Comparison of ENCODE assay signal across 8 cellular contexts in the genomic region with DNA sequence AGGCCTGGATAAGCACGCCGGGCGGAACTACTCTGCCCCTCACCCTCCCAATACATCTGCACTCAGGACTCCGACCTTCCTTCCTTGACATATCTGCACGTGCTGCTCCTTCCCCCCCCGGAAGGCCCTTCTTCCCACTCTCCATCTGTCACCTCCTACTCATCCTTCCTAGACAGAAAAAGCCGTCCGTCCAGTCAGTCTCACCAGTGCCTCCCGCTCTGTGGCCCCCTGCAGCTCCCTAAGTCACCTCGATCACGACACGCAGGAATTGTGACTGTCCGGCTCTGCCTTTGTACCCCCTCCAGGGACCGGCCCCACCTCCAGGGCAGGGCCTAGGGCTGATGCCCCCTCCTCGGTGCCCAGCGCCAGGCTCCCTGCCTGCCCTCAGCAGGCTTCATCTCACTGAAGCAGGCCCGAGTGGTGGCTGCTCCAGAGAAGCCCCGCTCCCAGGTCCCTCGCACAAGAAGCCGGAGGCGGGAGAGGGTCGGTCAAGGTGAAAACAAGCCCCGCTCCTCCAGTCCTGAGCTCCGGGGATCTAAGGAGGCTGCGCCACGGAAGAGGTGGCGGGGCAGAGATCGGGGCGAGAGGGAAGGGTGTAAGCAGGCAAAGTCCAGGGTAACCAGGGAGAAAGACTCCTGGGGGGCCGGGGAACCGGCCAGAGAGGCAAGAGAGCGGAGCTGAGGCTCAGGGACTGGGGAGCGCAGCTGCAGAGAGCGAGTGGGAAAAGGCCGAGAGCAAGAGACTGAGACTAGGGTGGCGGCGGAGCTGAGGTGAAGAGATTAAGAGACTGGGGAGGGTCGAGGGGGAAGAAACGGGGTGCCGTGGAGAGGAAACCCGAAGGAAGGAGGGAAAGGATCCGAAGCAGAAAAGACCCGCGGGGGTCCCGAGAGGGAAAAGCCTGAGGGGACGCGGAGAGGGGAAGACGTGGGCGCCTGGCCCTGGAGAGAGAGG. TPM values are rescaled to one million over a fixed set of nuclear protein-coding genes. Genes with fewer than 3 reads are reported as not detected.
A peak's percentile ranks its signal among the peaks of the same experiment; 100 is the strongest.
DNase-seq lines count a peak whose midpoint lies in the region; ATAC-seq and TF ChIP-seq lines count a peak whose summit lies in the region.

No MANE protein-coding gene starts in this region.

- peak overlapping the region; percentile 93 for H3K9ac ChIP-seq in SK-N-MC (ENCODE audit: insufficient read length)

- peak overlapping the region; percentile 94 to 100 (median 98) for H3K27ac Mint-ChIP-seq in naive B cell

- no peaks in the 10 kb centered on the region for H3K27me3 ChIP-seq in AG04450 (ENCODE audit: control insufficient read depth, insufficient read depth, low read length)
- no peaks in the 10 kb centered on the region for H3K27me3 ChIP-seq in ectodermal cell (ENCODE audit: control insufficient read depth, insufficient read depth, low read length, poor library complexity, severe bottlenecking)
- no peaks in the 10 kb centered on the region for H3K27me3 ChIP-seq in aorta (ENCODE audit: control insufficient read depth in 1 of 2, insufficient read depth in 2 of 2, low read length in 1 of 2)

- 12% methylated on average over 49 of the region's 49 CpGs for WGBS in ectodermal cell, 2 experiments
- 3% methylated on average over 44 to 49 of the region's 49 CpGs for WGBS in aorta, 2 donors

- H3K4me1 ChIP-seq in ectodermal cell (ENCODE audit: control insufficient read depth, insufficient read depth, low read length) (peaks cover 25% of the 10 kb centered on the region), aorta (ENCODE audit: control insufficient read depth in 1 of 2, insufficient read depth in 2 of 2, low read length in 2 of 2) (no peaks in the 10 kb centered on the region)

- peak overlapping the region; percentile 21 for H3K27ac ChIP-seq in AG04450 (ENCODE audit: low read depth, low read length)
- no peak overlapping the region for H3K27ac ChIP-seq in SK-N-MC
- H3K27ac ChIP-seq in ectodermal cell (ENCODE audit: insufficient read depth, low read depth, low read length, poor library complexity, severe bottlenecking) = no peak overlapping the region
- H3K27ac ChIP-seq in aorta (ENCODE audit: low read depth in 1 of 2, low read length in 2 of 2) = no peak overlapping the region

- peak overlapping the region; percentile 87 to 100 (median 98) for H3K4me3 Mint-ChIP-seq in naive B cell

- no peak for TF ChIP-seq CTCF in AG04450 (IDR thresholded peaks at IDR 0.05; ENCODE audit: low read depth, low read length)

- H3K9me3 ChIP-seq in AG04450 (ENCODE audit: control insufficient read depth, insufficient read depth, low read length) (no peaks in the 10 kb centered on the region; the same call in 1 of the 2 replicates), SK-N-MC (ENCODE audit: low read depth, low read length) (no peaks in the 10 kb centered on the region), ectodermal cell (ENCODE audit: control insufficient read depth, low read length) (no peaks in the 10 kb centered on the region), aorta (ENCODE audit: control insufficient read depth, low read length) (no peaks in the 10 kb centered on the region)

- DNase-seq in AG04450 (ENCODE audit: low read depth, low spot score) (no peak), SK-N-MC (ENCODE audit: low read depth, low spot score) (no peak), naive B cell (no peak), aorta (no peak), DMS153 treated with DMSO at 0.1 percent for 48 hours (lab: John Stamatoyannopoulos, UW; ENCODE audit: unreplicated experiment) (no peak)
- DNase-seq in effector CD4-positive, alpha-beta T cell = no peak

- no peaks in the 10 kb centered on the region for H3K27me3 Mint-ChIP-seq in naive B cell

- H3K4me3 ChIP-seq in AG04450 (ENCODE audit: low read depth, low read length) (peak overlapping the region; percentile 87), SK-N-MC (peak overlapping the region; percentile 79), ectodermal cell (ENCODE audit: insufficient read depth, low read depth, low read length) (peak overlapping the region; percentile 86), aorta (ENCODE audit: low read length in 2 of 2) (peak overlapping the region; percentile 88 to 94)

- H3K9me3 Mint-ChIP-seq in naive B cell = peaks cover 0 to 1% (median 0%) of the 10 kb centered on the region in 7 donors

- CTCF ChIA-PET in AG04450 (lab: Charles Lee) = interaction anchor here (0.7 to 1.2 kb wide), 2 partner anchors 117 to 413 kb away, joined by 3 to 5 read pairs; no protein-coding TSS in a partner anchor

- intact Hi-C loops in aorta (cut with DNase I) = no loop called here

- peaks cover 61 to 63% (median 62%) of the 10 kb centered on the region in 3 donors for H3K4me1 Mint-ChIP-seq in naive B cell

- POLR2A ChIA-PET in AG04450 (lab: Yijun Ruan, JAX) = interaction anchor here (2.4 kb wide), 1 partner anchor 150 kb away, joined by 7 read pairs; a partner anchor contains a TSS

- peaks cover 0 to 25% of the 10 kb centered on the region in 2 donors for H3K36me3 Mint-ChIP-seq in naive B cell

- H3K36me3 ChIP-seq in SK-N-MC (ENCODE audit: insufficient read depth, low read length) (no peaks in the 10 kb centered on the region; the same call in 1 of the 2 replicates), ectodermal cell (ENCODE audit: control insufficient read depth, insufficient read depth, low read length) (peaks cover 3% of the 10 kb centered on the region), aorta (ENCODE audit: control insufficient read depth in 1 of 2, insufficient read depth in 2 of 2, low read length in 1 of 2) (no peaks in the 10 kb centered on the region)

- ATAC-seq in GM21717 (IDR thresholded peaks at IDR 0.05; ENCODE audit: unreplicated experiment) = peak; percentile 2
- no peak for ATAC-seq in naive B cell (ENCODE audit: low read depth in 2 of 2)
- no peak for ATAC-seq in aorta (ENCODE audit: low FRiP score)

RNA-seq across cellular contexts. Expression of a gene that starts 1.1 kb away (rescaled TPM):
- 24.5 and 30.1 TPM in 2 replicates for polyA plus RNA-seq in AG04450 (2011; rRNA removed)
- 43.4 and 48.2 TPM in 2 replicates for polyA minus RNA-seq in AG04450 (2011; rRNA and poly(A)+ RNA removed)
- 54.7 TPM for polyA plus RNA-seq in ectodermal cell (2013, experiment 1 of 4)
- polyA plus RNA-seq in ectodermal cell (2013, experiment 2 of 4) = 55.5 TPM
- polyA plus RNA-seq in ectodermal cell (2013, experiment 3 of 4) = 42.4 TPM
- polyA plus RNA-seq in ectodermal cell (2013, experiment 4 of 4) = 47.3 TPM
- polyA plus RNA-seq in naive B cell (ENCODE audit: low read depth in 6 of 6) = 10 to 100 TPM; 21.4 to 81.1 (median 41.1) TPM
- 10 to 100 TPM; 47.9 to 55.4 TPM for total RNA-seq in aorta
- 10 to 100 TPM; 15.2 to 25.3 TPM for polyA plus RNA-seq in aorta

RNA-seq across cellular contexts. Expression of a gene that starts 22.2 kb away (rescaled TPM):
- polyA plus RNA-seq in AG04450 (2011; rRNA removed) = 18.5 and 27.4 TPM in 2 replicates
- polyA minus RNA-seq in AG04450 (2011; rRNA and poly(A)+ RNA removed) = 11.1 and 11.6 TPM in 2 replicates
- 57.0 TPM for polyA plus RNA-seq in ectodermal cell (2013, experiment 1 of 4)
- 55.7 TPM for polyA plus RNA-seq in ectodermal cell (2013, experiment 2 of 4)
- polyA plus RNA-seq in ectodermal cell (2013, experiment 3 of 4) = 43.9 TPM
- 41.2 TPM for polyA plus RNA-seq in ectodermal cell (2013, experiment 4 of 4)
- polyA plus RNA-seq in naive B cell (ENCODE audit: low read depth in 6 of 6) = 10 to 100 TPM; 22.6 to 40.0 (median 32.6) TPM
- 10 to 100 TPM; 14.1 to 16.3 TPM for total RNA-seq in aorta
- polyA plus RNA-seq in aorta = 10 to 100 TPM; 14.7 to 25.3 TPM

RNA-seq across cellular contexts. Expression of a gene that starts 26.1 kb away (rescaled TPM):
- polyA plus RNA-seq in AG04450 (2011; rRNA removed) (9.5 and 11.2 TPM in 2 replicates), naive B cell (ENCODE audit: low read depth in 6 of 6) (not detected), aorta (10 to 100 TPM in 1 of 2 donors, 1 to 10 TPM in 1; 4.8 to 25.1 TPM)
- 6.7 and 11.6 TPM in 2 replicates for polyA minus RNA-seq in AG04450 (2011; rRNA and poly(A)+ RNA removed)
- 39.4 TPM for polyA plus RNA-seq in ectodermal cell (2013, experiment 1 of 4)
- polyA plus RNA-seq in ectodermal cell (2013, experiment 2 of 4) = 49.0 TPM
- polyA plus RNA-seq in ectodermal cell (2013, experiment 3 of 4) = 40.7 TPM
- polyA plus RNA-seq in ectodermal cell (2013, experiment 4 of 4) = 46.1 TPM
- 10 to 100 TPM; 14.2 to 18.5 TPM for total RNA-seq in aorta

RNA-seq across cellular contexts. Expression of a gene that starts 29.2 kb away (rescaled TPM):
- polyA plus RNA-seq in AG04450 (2011; rRNA removed) (0.87 and 1.2 TPM in 2 replicates), naive B cell (ENCODE audit: low read depth in 6 of 6) (1 to 10 TPM in 2 of 6 donors, under 1 TPM in 2, not detected in 2; 0.25 to 1.5 (median 0.76) TPM), aorta (10 to 100 TPM in 1 of 2 donors, 1 to 10 TPM in 1; 2.9 to 10.9 TPM)
- 0.83 and 1.1 TPM in 2 replicates for polyA minus RNA-seq in AG04450 (2011; rRNA and poly(A)+ RNA removed)
- polyA plus RNA-seq in ectodermal cell (2013, experiment 1 of 4) = 3.4 TPM
- 3.9 TPM for polyA plus RNA-seq in ectodermal cell (2013, experiment 2 of 4)
- 3.9 TPM for polyA plus RNA-seq in ectodermal cell (2013, experiment 3 of 4)
- polyA plus RNA-seq in ectodermal cell (2013, experiment 4 of 4) = 4.6 TPM
- 1 to 10 TPM; 2.0 to 3.6 TPM for total RNA-seq in aorta

RNA-seq across cellular contexts. Expression of a gene that starts 48.4 kb away (rescaled TPM):
- 1.3 and 1.9 TPM in 2 replicates for polyA plus RNA-seq in AG04450 (2011; rRNA removed)
- 4.1 and 5.3 TPM in 2 replicates for polyA minus RNA-seq in AG04450 (2011; rRNA and poly(A)+ RNA removed)
- 0.33 TPM for polyA plus RNA-seq in ectodermal cell (2013, experiment 1 of 4)
- 0.57 TPM for polyA plus RNA-seq in ectodermal cell (2013, experiment 2 of 4)
- 0.64 TPM for polyA plus RNA-seq in ectodermal cell (2013, experiment 3 of 4)
- polyA plus RNA-seq in ectodermal cell (2013, experiment 4 of 4) = 1.1 TPM
- polyA plus RNA-seq in naive B cell (ENCODE audit: low read depth in 6 of 6) = not detected
- 1 to 10 TPM in 1 of 2 donors, under 1 TPM in 1; 0.29 to 1.9 TPM for total RNA-seq in aorta
- 1 to 10 TPM in 1 of 2 donors, under 1 TPM in 1; 0.03 to 7.5 TPM for polyA plus RNA-seq in aorta
